2 cellular contexts compared by ENCODE assay signal in genomic region chr1:234737210-234737761, GRCh38.
A peak's percentile ranks its signal among the peaks of the same experiment; 100 is the strongest.
TF ChIP-seq lines count a peak whose summit lies in the region.

No MANE protein-coding gene starts in this region.

TF ChIP-seq in HEK293, 187 proteins besides CTCF, POLR2A, EP300 and RAD21:
- TF ChIP-seq BCL11B (tag by site-specific recombination; IDR thresholded peaks at IDR 0.05; ENCODE audit: low read depth) (no peak), ZBTB17 (tag by site-specific recombination; IDR thresholded peaks at IDR 0.05) (peak; percentile 95), SCRT1 (tag by site-specific recombination; IDR thresholded peaks at IDR 0.05; ENCODE audit: borderline replicate concordance) (peak; percentile 66; the same call in 1 of the 2 replicates), SCRT2 (tag by site-specific recombination; IDR thresholded peaks at IDR 0.05) (peak; percentile 93), ZBTB20 (tag by site-specific recombination; IDR thresholded peaks at IDR 0.05) (0 out of 2 replicates have a peak, but pooled peaks have one; percentile 8), PRDM10 (tag by site-specific recombination; IDR thresholded peaks at IDR 0.05) (peak; percentile 10; the same call in 1 of the 2 replicates)

TF ChIP-seq in H1, 55 proteins besides CTCF, POLR2A, EP300 and RAD21:
- no peak for TF ChIP-seq NRF1 (IDR thresholded peaks at IDR 0.05; ENCODE audit: low read depth, low read length)
- no peak for TF ChIP-seq GTF2F1 (IDR thresholded peaks at IDR 0.05; ENCODE audit: borderline replicate concordance, low read depth, low read length)
- no peak for TF ChIP-seq CBX8 (IDR thresholded peaks at IDR 0.05; ENCODE audit: borderline replicate concordance, low read depth, low read length)
- TF ChIP-seq EZH2 (IDR thresholded peaks at IDR 0.05; ENCODE audit: low read depth, low read length, severe bottlenecking) = no peak
- TF ChIP-seq SAP30 (IDR thresholded peaks at IDR 0.05; ENCODE audit: insufficient read depth, insufficient replicate concordance, low read length) = no peak
- TF ChIP-seq CEBPB (IDR thresholded peaks at IDR 0.05; ENCODE audit: low read depth, low read length) = no peak
- no peak for TF ChIP-seq PHF8 (conservative IDR thresholded peaks at IDR 0.05; ENCODE audit: low read depth, low read length)
- no peak for TF ChIP-seq CHD1 (IDR thresholded peaks at IDR 0.05; ENCODE audit: low read depth, low read length)
- TF ChIP-seq TAF7 (optimal IDR thresholded peaks at IDR 0.05; ENCODE audit: borderline replicate concordance, low read depth, low read length) = no peak
- no peak for TF ChIP-seq JUND (IDR thresholded peaks at IDR 0.05; ENCODE audit: low read length)
- TF ChIP-seq RBBP5 (IDR thresholded peaks at IDR 0.05; ENCODE audit: borderline replicate concordance, low read depth, low read length) = no peak
- TF ChIP-seq RFX5 (IDR thresholded peaks at IDR 0.05; ENCODE audit: borderline replicate concordance, low read depth, low read length) = no peak
- TF ChIP-seq USF2 (IDR thresholded peaks at IDR 0.05; ENCODE audit: low read length) = no peak
- no peak for TF ChIP-seq SUZ12 (IDR thresholded peaks at IDR 0.05; ENCODE audit: low read length)
